In the genomic region with DNA sequence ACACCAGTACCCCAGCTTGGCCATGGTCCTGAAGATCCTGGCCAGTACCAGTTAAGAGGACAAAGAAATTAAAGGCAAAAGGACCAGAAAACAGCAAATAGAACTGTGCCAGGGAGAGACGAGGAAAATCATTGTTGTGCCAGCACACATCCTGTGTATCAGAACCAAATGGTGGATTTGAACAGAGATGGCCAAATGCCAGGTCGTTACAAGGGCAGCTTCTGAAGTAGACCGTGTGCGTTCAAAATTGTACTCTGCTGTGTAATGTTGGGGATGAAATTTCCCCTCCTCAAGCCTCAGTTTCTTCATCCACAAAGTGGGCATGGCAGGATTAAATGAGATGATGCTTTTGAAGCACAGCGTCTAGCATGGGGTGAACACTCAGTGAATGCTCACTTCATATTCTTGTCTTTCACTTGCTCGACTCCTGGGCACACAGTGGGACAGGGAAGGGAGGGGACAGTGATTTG, we compare ENCODE assay signal across 11 cellular contexts. TPM values are rescaled to one million over a fixed set of nuclear protein-coding genes. Genes with fewer than 3 reads are reported as not detected.
DNase-seq lines count a peak whose midpoint lies in the region; ATAC-seq and TF ChIP-seq lines count a peak whose summit lies in the region.
"Had no signal": no experiment of that assay in that cellular context is flagged by ENCODE, and none has a peak within 500 bp of the region (broad histone marks: within the 10 kb centered on the region; RNA-seq: fewer than 3 reads in every experiment).

No MANE protein-coding gene starts in this region.

- H3K27ac Mint-ChIP-seq in Calu3 (ENCODE audit: unreplicated experiment) = peak overlapping the region; percentile 96
- H3K27ac Mint-ChIP-seq: CD4-positive, alpha-beta memory T cell had no signal

- no peak for TF ChIP-seq CTCF in Calu3 (IDR thresholded peaks at IDR 0.05; ENCODE audit: unreplicated experiment)
- TF ChIP-seq CTCF in fibroblast of lung (conservative IDR thresholded peaks at IDR 0.05 in 1 of 2, IDR thresholded peaks at IDR 0.05 in 1 of 2; ENCODE audit: low read depth in 1 of 2, low read length in 2 of 2) = no peak
- TF ChIP-seq CTCF in sigmoid colon (IDR thresholded peaks at IDR 0.05) = no peak

- CTCF ChIA-PET in Calu3 (lab: Charles Lee) = interaction anchor here (1.0 to 2.4 kb wide), 3 partner anchors 9 to 43 kb away, joined by 3 to 9 read pairs (median 4); a partner anchor contains a TSS

- no peak for TF ChIP-seq POLR2A in sigmoid colon (IDR thresholded peaks at IDR 0.05)

- H3K36me3 ChIP-seq in fibroblast of lung (ENCODE audit: control insufficient read depth, insufficient read depth, low read length) (no peaks in the 10 kb centered on the region), sigmoid colon (no peaks in the 10 kb centered on the region)
- H3K36me3 ChIP-seq: cardiac muscle cell had no signal

- BruUV-seq in Calu3 (replicated peaks; lab: Mats Ljungman, UMichigan) = TSS peak; percentile 94

- in situ Hi-C loops in SK-MEL-5 (cut with HindIII; ENCODE audit: low pct_unique_long_range_greater_than_20kb, low sequenced_read_pairs) = no loop called here

- H3K79me2 ChIP-seq in fibroblast of lung (ENCODE audit: control insufficient read depth, insufficient read depth, low read length) = no peaks in the 10 kb centered on the region

- WGBS in sigmoid colon, 2 donors = 59 to 81% methylated on average over 6 of the region's 6 CpGs

- H3K4me2 ChIP-seq in fibroblast of lung (ENCODE audit: extremely low read depth, insufficient read depth, low read length) = no peak overlapping the region

- H3K9me3 ChIP-seq in fibroblast of lung (ENCODE audit: control insufficient read depth, insufficient read depth, low read depth, low read length) (no peaks in the 10 kb centered on the region), sigmoid colon (no peaks in the 10 kb centered on the region)

- H3K4me3 Mint-ChIP-seq in Calu3 (ENCODE audit: low read depth, unreplicated experiment) = peak overlapping the region; percentile 44
- H3K4me3 Mint-ChIP-seq: CD4-positive, alpha-beta memory T cell had no signal

- H3K27me3 ChIP-seq in fibroblast of lung (ENCODE audit: control insufficient read depth, insufficient read depth, low read length) = no peaks in the 10 kb centered on the region
- no peaks in the 10 kb centered on the region for H3K27me3 ChIP-seq in sigmoid colon
- H3K27me3 ChIP-seq: cardiac muscle cell had no signal

- no peak overlapping the region for H3K4me3 ChIP-seq in fibroblast of lung (replicated peaks in 1 of 4; ENCODE audit: control extremely low read depth in 1 of 4, insufficient read depth in 1 of 4, low read depth in 3 of 4, low read length in 4 of 4)
- H3K4me3 ChIP-seq in sigmoid colon = no peak overlapping the region
- H3K4me3 ChIP-seq: cardiac muscle cell had no signal

- no peak overlapping the region for H2AFZ ChIP-seq in fibroblast of lung (ENCODE audit: low read length)

- no peak for TF ChIP-seq EP300 in sigmoid colon (IDR thresholded peaks at IDR 0.05)

- peaks cover 9% of the 10 kb centered on the region for H3K4me1 ChIP-seq in fibroblast of lung (ENCODE audit: control insufficient read depth, extremely low read depth, insufficient read depth, low read length)
- H3K4me1 ChIP-seq in sigmoid colon = peaks cover 0 to 52% (median 33%) of the 10 kb centered on the region in 4 donors

- H3K27me3 Mint-ChIP-seq in Calu3 (ENCODE audit: unreplicated experiment) = no peaks in the 10 kb centered on the region

- peaks cover 10% of the 10 kb centered on the region for H3K36me3 Mint-ChIP-seq in Calu3 (ENCODE audit: insufficient read depth, unreplicated experiment)
- H3K36me3 Mint-ChIP-seq: CD4-positive, alpha-beta memory T cell had no signal

- DNase-seq in Calu3 (no peak), SK-MEL-5 (ENCODE audit: low read depth, low spot score) (peak; percentile 32), fibroblast of lung (ENCODE audit: low read depth in 2 of 2) (peak in 1 of 2 donors; percentile 19), sigmoid colon (no peak), ecto neural progenitor cell (ENCODE audit: low spot score) (no peak), NCI-H526 treated with DMSO at 0.1 percent for 48 hours (lab: John Stamatoyannopoulos, UW) (no peak)
- DNase-seq: CD4-positive, alpha-beta memory T cell; Karpas-422 had no signal

- no peak overlapping the region for H3K9ac ChIP-seq in fibroblast of lung (ENCODE audit: insufficient read depth, low read length)

- ATAC-seq in HG03469 (IDR thresholded peaks at IDR 0.05; ENCODE audit: unreplicated experiment) (no peak), HG02798 (IDR thresholded peaks at IDR 0.05; ENCODE audit: poor library complexity, unreplicated experiment) (no peak)

- intact Hi-C loops in Calu3 (cut with micrococcal nuclease; ENCODE audit: unreplicated experiment) (no loop called here), sigmoid colon (cut with DNase I) (no loop called here)

- H4K20me1 ChIP-seq in fibroblast of lung (ENCODE audit: control insufficient read depth, extremely low read depth, insufficient read depth, low read length) = no peaks in the 10 kb centered on the region

- peaks cover 31% of the 10 kb centered on the region for H3K4me1 Mint-ChIP-seq in Calu3 (ENCODE audit: low read depth, unreplicated experiment)
- H3K4me1 Mint-ChIP-seq: CD4-positive, alpha-beta memory T cell had no signal

- H3K27ac ChIP-seq in fibroblast of lung (ENCODE audit: insufficient read depth, low read length) = peak overlapping the region; percentile 46
- H3K27ac ChIP-seq in sigmoid colon = peak overlapping the region; percentile 55 to 81 (median 68)
- H3K27ac ChIP-seq: cardiac muscle cell had no signal

- no peaks in the 10 kb centered on the region for H3K9me3 Mint-ChIP-seq in Calu3 (ENCODE audit: low read depth, unreplicated experiment)
- H3K9me3 Mint-ChIP-seq: CD4-positive, alpha-beta memory T cell had no signal

RNA-seq across cellular contexts. Expression of a gene that starts 43.1 kb away (rescaled TPM):
- total RNA-seq in Calu3 (2022) (327 and 433 TPM in 2 replicates), fibroblast of lung (6.9 and 34.2 TPM in 2 replicates), sigmoid colon (100 to 1,000 TPM in 1 of 4 donors, 10 to 100 TPM in 3; 37.4 to 102 (median 96.3) TPM)
- total RNA-seq in SK-MEL-5 (2014; rRNA removed; shearing (Covaris generic)) = 281 and 334 TPM in 2 replicates
- polyA plus RNA-seq in SK-MEL-5 (2015; cell fraction: cytosol; rRNA removed) = 277 and 352 TPM in 2 replicates
- 135 and 154 TPM in 2 replicates for polyA plus RNA-seq in SK-MEL-5 (2015; cell fraction: nucleus; rRNA removed)
- polyA plus RNA-seq in fibroblast of lung (5.3 and 10.0 TPM in 2 replicates), sigmoid colon (100 to 1,000 TPM in 2 of 3 donors, 10 to 100 TPM in 1; 51.1 to 274 (median 207) TPM)
- polyA plus RNA-seq in fibroblast of lung (2012) = 4.4 and 8.1 TPM in 2 replicates
- 1.2 and 4.9 TPM in 2 replicates for polyA minus RNA-seq in fibroblast of lung (ENCODE audit: low replicate concordance)
